23 cellular contexts compared by ENCODE assay signal in the genomic region with DNA sequence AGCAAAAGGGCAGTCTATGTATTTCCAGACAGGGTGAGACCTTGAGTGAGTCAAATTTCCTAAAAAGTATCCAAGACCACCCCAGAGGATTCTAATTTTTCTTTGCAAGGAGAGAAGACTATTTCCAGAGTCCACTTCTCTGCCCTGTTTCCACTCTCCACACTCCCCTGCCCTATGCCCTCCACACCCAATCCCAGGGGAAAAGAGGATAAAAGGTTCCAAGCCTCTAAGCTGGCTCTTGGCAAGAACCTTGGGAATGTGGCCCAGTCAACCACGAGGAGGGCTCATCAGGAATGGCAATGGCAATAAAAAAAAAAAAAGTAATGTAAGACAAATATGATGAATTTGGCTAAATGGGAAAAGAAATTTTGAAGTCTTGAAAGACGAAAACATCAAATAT.
"Had no signal": no experiment of that assay in that cellular context is flagged by ENCODE, and none has a peak within 500 bp of the region (broad histone marks: within the 10 kb centered on the region; RNA-seq: fewer than 3 reads in every experiment).

No MANE protein-coding gene starts in this region.

- H3K36me3 ChIP-seq: adrenal gland, ascending aorta, transverse colon, vagina had no signal

- H3K27me3 ChIP-seq: ascending aorta, transverse colon, vagina had no signal

- DNase-seq: activated CD4-positive, alpha-beta T cell treated with anti-CD3 and anti-CD28 coated beads, Interleukin-2, amount 10 ng/mL, durations not matched to agents 7 days and 5 days; activated CD4-positive, CD25-positive, alpha-beta regulatory T cell treated with anti-CD3 and anti-CD28 coated beads, Interleukin-2, amount 50 U/mL, for 72 hours; activated CD8-positive, alpha-beta memory T cell treated with anti-CD3 and anti-CD28 coated beads, Interleukin-2, amount 10 ng/mL, durations not matched to agents 7 days and 5 days; activated CD8-positive, alpha-beta T cell treated with anti-CD3 and anti-CD28 coated beads for 36 hours; central memory CD4-positive, alpha-beta T cell; dorsolateral prefrontal cortex; effector memory CD8-positive, alpha-beta T cell; hippocampal formation; mesenchymal stem cell; nucleus accumbens; posterior cingulate gyrus; SK-N-SH; stimulated activated CD4-positive, alpha-beta T cell treated with anti-CD3 and anti-CD28 coated beads, Interleukin-4, amount 100 ng/mL, for 24 hours; stimulated activated naive CD4-positive, alpha-beta T cell treated with Interleukin-2 at 50 U/mL for 16 hours; T-helper 2 cell; transverse colon had no signal

- ATAC-seq: activated CD8-positive, alpha-beta memory T cell treated with anti-CD3 and anti-CD28 coated beads, Interleukin-2, amount 10 ng/mL, durations not matched to agents 7 days and 5 days; activated CD8-positive, alpha-beta T cell treated with anti-CD3 and anti-CD28 coated beads for 36 hours; activated naive CD4-positive, alpha-beta T cell treated with anti-CD3 and anti-CD28 coated beads, Interleukin-2, amount 50 U/mL, for 72 hours; effector memory CD8-positive, alpha-beta T cell; esophagus mucosa had no signal

- H3K4me3 Mint-ChIP-seq: activated CD4-positive, alpha-beta T cell treated with anti-CD3 and anti-CD28 coated beads, Interleukin-2, amount 10 ng/mL, durations not matched to agents 7 days and 5 days; activated CD8-positive, alpha-beta memory T cell treated with anti-CD3 and anti-CD28 coated beads, Interleukin-2, amount 10 ng/mL, durations not matched to agents 7 days and 5 days; activated CD8-positive, alpha-beta T cell treated with anti-CD3 and anti-CD28 coated beads for 36 hours; activated T-helper 1 cell treated with anti-CD3 and anti-CD28 coated beads, Interleukin-12 subunit alpha, Interleukin-12 subunit beta, Interleukin-2, Interleukin-4 antibody, amounts not matched to agents 30 ng/mL and 10 ng/mL and 1 ng/mL, durations not matched to agents 14 hours and 24 hours and 36 hours; effector memory CD8-positive, alpha-beta T cell had no signal

- H3K27ac Mint-ChIP-seq: activated CD4-positive, alpha-beta T cell treated with anti-CD3 and anti-CD28 coated beads, Interleukin-2, amount 10 ng/mL, durations not matched to agents 7 days and 5 days; activated CD8-positive, alpha-beta memory T cell treated with anti-CD3 and anti-CD28 coated beads, Interleukin-2, amount 10 ng/mL, durations not matched to agents 7 days and 5 days; activated CD8-positive, alpha-beta T cell treated with anti-CD3 and anti-CD28 coated beads for 36 hours; activated naive CD4-positive, alpha-beta T cell treated with anti-CD3 and anti-CD28 coated beads, Interleukin-2, amount 50 U/mL, for 72 hours; activated T-helper 1 cell treated with anti-CD3 and anti-CD28 coated beads, Interleukin-12 subunit alpha, Interleukin-12 subunit beta, Interleukin-2, Interleukin-4 antibody, amounts not matched to agents 30 ng/mL and 10 ng/mL and 1 ng/mL, durations not matched to agents 14 hours and 24 hours and 36 hours; effector memory CD8-positive, alpha-beta T cell had no signal

- H3K4me1 Mint-ChIP-seq: activated CD4-positive, alpha-beta T cell treated with anti-CD3 and anti-CD28 coated beads, Interleukin-2, amount 10 ng/mL, durations not matched to agents 7 days and 5 days; activated CD8-positive, alpha-beta memory T cell treated with anti-CD3 and anti-CD28 coated beads, Interleukin-2, amount 10 ng/mL, durations not matched to agents 7 days and 5 days had no signal

- H3K9me3 ChIP-seq: adrenal gland, ascending aorta, SK-N-SH, transverse colon, vagina had no signal

- H3K9me3 Mint-ChIP-seq: activated CD4-positive, alpha-beta T cell treated with anti-CD3 and anti-CD28 coated beads, Interleukin-2, amount 10 ng/mL, durations not matched to agents 7 days and 5 days; activated CD8-positive, alpha-beta T cell treated with anti-CD3 and anti-CD28 coated beads for 36 hours; activated naive CD4-positive, alpha-beta T cell treated with anti-CD3 and anti-CD28 coated beads, Interleukin-2, amount 50 U/mL, for 72 hours; activated T-helper 1 cell treated with anti-CD3 and anti-CD28 coated beads, Interleukin-12 subunit alpha, Interleukin-12 subunit beta, Interleukin-2, Interleukin-4 antibody, amounts not matched to agents 30 ng/mL and 10 ng/mL and 1 ng/mL, durations not matched to agents 14 hours and 24 hours and 36 hours; effector memory CD8-positive, alpha-beta T cell had no signal

- H3K4me3 ChIP-seq: adrenal gland, ascending aorta, dorsolateral prefrontal cortex, transverse colon, vagina had no signal

- H3K27ac ChIP-seq: ascending aorta, dorsolateral prefrontal cortex, transverse colon, vagina, VCaP had no signal

- H3K4me1 ChIP-seq: adrenal gland, ascending aorta, transverse colon, vagina had no signal
